ENCODE assay signal across 8 cellular contexts in the genomic region with DNA sequence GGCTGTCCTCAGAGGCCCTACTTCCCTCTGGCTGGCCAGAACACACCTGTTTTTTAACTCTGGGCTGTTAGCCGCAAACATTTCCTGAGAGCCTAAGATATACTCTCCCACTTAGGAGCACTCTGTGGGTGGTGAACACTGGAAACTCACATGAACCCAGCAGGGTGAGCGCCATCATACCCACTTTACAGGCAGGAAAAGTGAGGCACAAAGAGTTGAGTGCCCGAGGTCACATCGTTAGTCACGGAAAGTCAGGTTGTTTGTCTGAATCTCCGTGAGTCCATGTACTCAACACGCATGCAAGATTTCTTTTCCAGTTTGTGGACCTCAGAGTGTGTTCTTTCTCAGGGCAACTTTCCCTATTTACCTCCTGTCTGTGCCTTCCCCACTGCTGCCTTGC. TPM values are rescaled to one million over a fixed set of nuclear protein-coding genes. Genes with fewer than 3 reads are reported as not detected.
DNase-seq lines count a peak whose midpoint lies in the region; ATAC-seq, FAIRE-seq and TF ChIP-seq lines count a peak whose summit lies in the region.

No MANE protein-coding gene starts in this region.

- TF ChIP-seq CTCF in right lobe of liver (IDR thresholded peaks at IDR 0.05) (no peak), tibial nerve (IDR thresholded peaks at IDR 0.05) (no peak)

- no peak for ATAC-seq in right lobe of liver

- peak overlapping the region in 2 of 3 donors; percentile 81 to 82 for H3K4me3 ChIP-seq in right lobe of liver
- peak overlapping the region in 2 of 4 donors; percentile 83 to 96 for H3K4me3 ChIP-seq in tibial nerve

- H3K27ac ChIP-seq in right lobe of liver: peak overlapping the region in 1 of 3 donors; percentile 73
- H3K27ac ChIP-seq in tibial nerve: peak overlapping the region in 3 of 4 donors; percentile 55 to 93 (median 91)

- peaks cover 35% of the 10 kb centered on the region for H3K4me1 Mint-ChIP-seq in activated T-helper 1 cell treated with anti-CD3 and anti-CD28 coated beads, Interleukin-12 subunit alpha, Interleukin-12 subunit beta, Interleukin-2, Interleukin-4 antibody, amounts not matched to agents 30 ng/mL and 10 ng/mL and 1 ng/mL, durations not matched to agents 14 hours and 24 hours and 36 hours (ENCODE audit: low read depth)

- peak; percentile 25 for DNase-seq in activated naive CD4-positive, alpha-beta T cell treated with Interleukin-2 at 50 U/mL for 16 hours
- DNase-seq in activated naive CD4-positive, alpha-beta T cell (lab: John Stamatoyannopoulos, UW): no peak
- no peak for DNase-seq in activated T-helper 1 cell treated with anti-CD3 and anti-CD28 coated beads, Interleukin-12 subunit alpha, Interleukin-12 subunit beta, Interleukin-2, Interleukin-4 antibody, amounts not matched to agents 30 ng/mL and 10 ng/mL and 1 ng/mL, durations not matched to agents 14 hours and 24 hours and 36 hours (ENCODE audit: low spot score)
- DNase-seq in right lobe of liver (no peak), tibial nerve (ENCODE audit: low spot score in 2 of 2) (no peak), CD1c-positive myeloid dendritic cell (ENCODE audit: extremely low spot score) (no peak), NCI-H748 treated with DMSO at 0.1 percent for 48 hours (lab: John Stamatoyannopoulos, UW) (no peak), urothelium cell line (ENCODE audit: low spot score) (no peak)

- H3K4me3 Mint-ChIP-seq in activated T-helper 1 cell treated with anti-CD3 and anti-CD28 coated beads, Interleukin-12 subunit alpha, Interleukin-12 subunit beta, Interleukin-2, Interleukin-4 antibody, amounts not matched to agents 30 ng/mL and 10 ng/mL and 1 ng/mL, durations not matched to agents 14 hours and 24 hours and 36 hours: peak overlapping the region; percentile 90

- TF ChIP-seq POLR2A in right lobe of liver (IDR thresholded peaks at IDR 0.05) (no peak), tibial nerve (IDR thresholded peaks at IDR 0.05) (no peak)

- 100% methylated on average over 1 of the region's 7 CpGs for WGBS in right lobe of liver (ENCODE audit: insufficient coverage, low coverage, low lambda C conversion rate, missing lambda C conversion rate)
- WGBS in tibial nerve, 2 donors: 86 to 92% methylated on average over 7 of the region's 7 CpGs

- FAIRE-seq in urothelium cell line (lab: Jason Lieb, UNC): no peak

- no peaks in the 10 kb centered on the region for H3K9me3 ChIP-seq in right lobe of liver
- H3K9me3 ChIP-seq in tibial nerve: no peaks in the 10 kb centered on the region

- intact Hi-C loops in activated T-helper 1 cell treated with anti-CD3 and anti-CD28 coated beads, Interleukin-12 subunit alpha, Interleukin-12 subunit beta, Interleukin-2, Interleukin-4 antibody, amounts not matched to agents 30 ng/mL and 10 ng/mL and 1 ng/mL, durations not matched to agents 14 hours and 24 hours and 36 hours (cut with micrococcal nuclease): loop anchor here (10.0 kb wide), 1 partner anchor 373 kb away; a partner anchor contains a TSS
- intact Hi-C loops in right lobe of liver (cut with DNase I): no loop called here

- no peaks in the 10 kb centered on the region for H3K9me3 Mint-ChIP-seq in activated T-helper 1 cell treated with anti-CD3 and anti-CD28 coated beads, Interleukin-12 subunit alpha, Interleukin-12 subunit beta, Interleukin-2, Interleukin-4 antibody, amounts not matched to agents 30 ng/mL and 10 ng/mL and 1 ng/mL, durations not matched to agents 14 hours and 24 hours and 36 hours

- H3K27ac Mint-ChIP-seq in activated T-helper 1 cell treated with anti-CD3 and anti-CD28 coated beads, Interleukin-12 subunit alpha, Interleukin-12 subunit beta, Interleukin-2, Interleukin-4 antibody, amounts not matched to agents 30 ng/mL and 10 ng/mL and 1 ng/mL, durations not matched to agents 14 hours and 24 hours and 36 hours: peak overlapping the region; percentile 90

- peaks cover 32% of the 10 kb centered on the region for H3K36me3 Mint-ChIP-seq in activated T-helper 1 cell treated with anti-CD3 and anti-CD28 coated beads, Interleukin-12 subunit alpha, Interleukin-12 subunit beta, Interleukin-2, Interleukin-4 antibody, amounts not matched to agents 30 ng/mL and 10 ng/mL and 1 ng/mL, durations not matched to agents 14 hours and 24 hours and 36 hours (ENCODE audit: low read depth)

- H3K27me3 ChIP-seq in right lobe of liver (no peaks in the 10 kb centered on the region), tibial nerve (no peaks in the 10 kb centered on the region)

- no peaks in the 10 kb centered on the region for H3K27me3 Mint-ChIP-seq in activated T-helper 1 cell treated with anti-CD3 and anti-CD28 coated beads, Interleukin-12 subunit alpha, Interleukin-12 subunit beta, Interleukin-2, Interleukin-4 antibody, amounts not matched to agents 30 ng/mL and 10 ng/mL and 1 ng/mL, durations not matched to agents 14 hours and 24 hours and 36 hours (ENCODE audit: insufficient read depth)

- TF ChIP-seq EP300 in tibial nerve (IDR thresholded peaks at IDR 0.05): no peak

- H3K4me1 ChIP-seq in right lobe of liver (peaks cover 0 to 9% (median 0%) of the 10 kb centered on the region in 4 donors), tibial nerve (peaks cover 0 to 37% (median 18%) of the 10 kb centered on the region in 4 donors)

- H3K36me3 ChIP-seq in right lobe of liver (peaks cover 0 to 18% (median 7%) of the 10 kb centered on the region in 4 donors), tibial nerve (peaks cover 4 to 47% (median 21%) of the 10 kb centered on the region in 3 donors)

RNA-seq across cellular contexts. Expression of a gene that starts 1.9 kb away (rescaled TPM):
- 67.0 and 67.9 TPM in 2 replicates for total RNA-seq in activated T-helper 1 cell treated with anti-CD3 and anti-CD28 coated beads, Interleukin-12 subunit alpha, Interleukin-12 subunit beta, Interleukin-2, Interleukin-4 antibody, amounts not matched to agents 30 ng/mL and 10 ng/mL and 1 ng/mL, durations not matched to agents 14 hours and 24 hours and 36 hours
- total RNA-seq in right lobe of liver: 10 to 100 TPM in 2 of 6 experiments, 1 to 10 TPM in 4; 4.4 to 11.4 (median 6.5) TPM
- 10 to 100 TPM in 2 of 4 donors, 1 to 10 TPM in 2; 7.9 to 15.3 (median 10.1) TPM for total RNA-seq in tibial nerve

RNA-seq across cellular contexts. Expression of a gene that starts 43.0 kb away (rescaled TPM):
- 42.7 and 42.9 TPM in 2 replicates for total RNA-seq in activated T-helper 1 cell treated with anti-CD3 and anti-CD28 coated beads, Interleukin-12 subunit alpha, Interleukin-12 subunit beta, Interleukin-2, Interleukin-4 antibody, amounts not matched to agents 30 ng/mL and 10 ng/mL and 1 ng/mL, durations not matched to agents 14 hours and 24 hours and 36 hours
- 1 to 10 TPM in 4 of 6 experiments, under 1 TPM in 2; 0.79 to 3.5 (median 1.6) TPM for total RNA-seq in right lobe of liver
- 100 to 1,000 TPM in 2 of 4 donors, 10 to 100 TPM in 2; 76.8 to 101 (median 93.9) TPM for total RNA-seq in tibial nerve
